ENCODE assay signal across 25 cellular contexts in the genomic region with DNA sequence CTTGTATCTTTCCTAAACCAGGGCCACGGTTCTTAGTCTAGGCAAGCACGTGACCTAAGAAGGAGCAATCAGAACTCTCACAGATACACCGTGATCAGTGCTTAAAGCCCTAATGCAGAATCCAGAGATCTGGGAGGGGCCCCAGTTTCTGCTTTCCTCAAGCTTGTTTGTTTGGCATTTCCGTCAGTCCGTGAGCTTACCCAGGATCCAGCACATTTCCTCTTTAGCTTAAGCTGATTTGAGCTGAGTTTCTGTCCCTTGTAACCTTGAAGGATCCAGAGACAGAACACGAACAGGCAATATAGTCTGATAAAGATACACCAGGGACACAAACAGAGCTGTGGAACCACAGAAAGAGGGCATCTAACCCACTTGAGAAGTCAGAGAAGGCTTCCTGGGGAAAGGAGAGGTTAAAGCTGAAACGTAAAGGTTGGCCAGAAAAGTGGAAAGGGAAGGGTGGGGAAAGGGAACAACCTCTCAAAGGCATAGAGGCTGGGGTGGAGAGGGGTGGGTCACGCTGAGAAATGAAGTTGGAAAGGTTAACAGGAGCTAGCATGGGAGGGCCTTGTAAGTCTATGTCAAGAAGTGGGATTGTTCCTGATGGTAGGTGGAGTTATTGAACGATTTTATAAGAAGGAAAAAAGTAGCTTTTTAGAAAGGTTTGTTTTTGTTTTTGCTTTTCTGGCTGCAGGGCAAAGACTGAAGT. TPM values are rescaled to one million over a fixed set of nuclear protein-coding genes. Genes with fewer than 3 reads are reported as not detected.
A peak's percentile ranks its signal among the peaks of the same experiment; 100 is the strongest.
DNase-seq lines count a peak whose midpoint lies in the region; ATAC-seq, FAIRE-seq and TF ChIP-seq lines count a peak whose summit lies in the region.
"Had no signal": no experiment of that assay in that cellular context is flagged by ENCODE, and none has a peak within 500 bp of the region (broad histone marks: within the 10 kb centered on the region; RNA-seq: fewer than 3 reads in every experiment).

No MANE protein-coding gene starts in this region.

- ATAC-seq in left lobe of liver (peak; percentile 38), psoas muscle (no peak), HG02981 (IDR thresholded peaks at IDR 0.05; ENCODE audit: unreplicated experiment) (no peak)
- ATAC-seq: activated T-cell treated with anti-CD3 and anti-CD28 coated beads, Interleukin-2, amount 50 U/mL, for 72 hours; GM12878; naive thymus-derived CD8-positive, alpha-beta T cell had no signal

- 40 to 47% (median 45%) methylated on average over 9 of the region's 9 CpGs for WGBS in psoas muscle, 3 donors

- H3K4me3 ChIP-seq in bronchial epithelial cell (ENCODE audit: low read depth, low read length) (no peak overlapping the region), psoas muscle (no peak overlapping the region)
- H3K4me3 ChIP-seq: BLaER1 treated with 17β-estradiol and CSF1 and Interleukin-3, amounts not matched to agents 10 nM and 100 nM; GM12878; SK-N-MC had no signal

- H3K36me3 ChIP-seq in bronchial epithelial cell (ENCODE audit: control insufficient read depth, insufficient read depth, low read length) (no peaks in the 10 kb centered on the region), psoas muscle (ENCODE audit: insufficient read depth in 1 of 2, low read depth in 1 of 2) (no peaks in the 10 kb centered on the region)
- H3K36me3 ChIP-seq: BLaER1 treated with 17β-estradiol and CSF1 and Interleukin-3, amounts not matched to agents 10 nM and 100 nM had no signal

- TF ChIP-seq CTCF in bronchial epithelial cell (IDR thresholded peaks at IDR 0.05; ENCODE audit: insufficient read depth, low read length, severe bottlenecking) (no peak), psoas muscle (IDR thresholded peaks at IDR 0.05) (no peak)

- H3K27me3 ChIP-seq in bronchial epithelial cell (ENCODE audit: control insufficient read depth, insufficient read depth, low read length) = no peaks in the 10 kb centered on the region
- no peaks in the 10 kb centered on the region for H3K27me3 ChIP-seq in psoas muscle (ENCODE audit: insufficient read depth in 3 of 3, low read length in 2 of 3)
- H3K27me3 ChIP-seq: BLaER1 treated with 17β-estradiol and CSF1 and Interleukin-3, amounts not matched to agents 10 nM and 100 nM had no signal

- FAIRE-seq in bronchial epithelial cell (lab: Jason Lieb, UNC) = peak; percentile 7
- FAIRE-seq: GM12878, H54, RCC 7860 had no signal

- H3K4me1 ChIP-seq in psoas muscle = no peaks in the 10 kb centered on the region
- H3K4me1 ChIP-seq: Caco-2 had no signal

- DNase-seq in DMS79 treated with DMSO at 0.1 percent for 48 hours (lab: John Stamatoyannopoulos, UW) (peak; percentile 16), bronchial epithelial cell (ENCODE audit: low read depth) (no peak), left lobe of liver (ENCODE audit: low spot score) (no peak), psoas muscle (no peak), NCI-H524 (lab: John Stamatoyannopoulos, UW) (no peak)
- DNase-seq in activated CD4-positive, CD25-positive, alpha-beta regulatory T cell treated with anti-CD3 and anti-CD28 coated beads, Interleukin-2, amount 50 U/mL, for 72 hours = no peak
- DNase-seq: activated CD4-positive, alpha-beta T cell treated with anti-CD3 and anti-CD28 coated beads for 4 hours; activated naive CD4-positive, alpha-beta T cell treated with Interleukin-2 at 50 U/mL for 16 hours; activated T-cell treated with anti-CD3 and anti-CD28 coated beads, Interleukin-2, amount 50 U/mL, for 72 hours; amniotic stem cell; Caco-2; endodermal cell; mesendoderm; naive thymus-derived CD8-positive, alpha-beta T cell; NCI-H1092 treated with DMSO at 0.1 percent for 48 hours; NCI-H187 treated with DMSO at 0.1 percent for 48 hours; NCI-H526 treated with DMSO at 0.1 percent for 48 hours; stimulated activated CD4-positive, alpha-beta T cell treated with anti-CD3 and anti-CD28 coated beads, Interleukin-2, amount 100 ng/mL, for 24 hours had no signal

- intact Hi-C loops in psoas muscle (cut with DNase I) = no loop called here

- H3K27ac ChIP-seq in psoas muscle = peak overlapping the region; percentile 3
- H3K27ac ChIP-seq: BLaER1 treated with 17β-estradiol and CSF1 and Interleukin-3, amounts not matched to agents 10 nM and 100 nM; SK-N-MC had no signal

- no peaks in the 10 kb centered on the region for H3K9me3 ChIP-seq in psoas muscle
- H3K9me3 ChIP-seq: BLaER1 treated with 17β-estradiol and CSF1 and Interleukin-3, amounts not matched to agents 10 nM and 100 nM; Caco-2 had no signal

RNA-seq across cellular contexts. Expression of gene RARB, which starts 42.1 kb away (rescaled TPM):
- total RNA-seq in bronchial epithelial cell (0.13 and 0.26 TPM in 2 replicates), left lobe of liver (2.2 TPM), psoas muscle (1 to 10 TPM; 1.3 to 5.4 (median 1.9) TPM)
- polyA plus RNA-seq in psoas muscle = 1 to 10 TPM; 1.1 to 2.0 (median 1.9) TPM
- total RNA-seq: activated CD8-positive, alpha-beta memory T cell treated with anti-CD3 and anti-CD28 coated beads for 36 hours; activated T-cell treated with anti-CD3 and anti-CD28 coated beads, Interleukin-2, amount 50 U/mL, for 72 hours; GM12878; naive thymus-derived CD8-positive, alpha-beta T cell had no signal
